Comparison of ENCODE assay signal across 11 cellular contexts in the genomic region with DNA sequence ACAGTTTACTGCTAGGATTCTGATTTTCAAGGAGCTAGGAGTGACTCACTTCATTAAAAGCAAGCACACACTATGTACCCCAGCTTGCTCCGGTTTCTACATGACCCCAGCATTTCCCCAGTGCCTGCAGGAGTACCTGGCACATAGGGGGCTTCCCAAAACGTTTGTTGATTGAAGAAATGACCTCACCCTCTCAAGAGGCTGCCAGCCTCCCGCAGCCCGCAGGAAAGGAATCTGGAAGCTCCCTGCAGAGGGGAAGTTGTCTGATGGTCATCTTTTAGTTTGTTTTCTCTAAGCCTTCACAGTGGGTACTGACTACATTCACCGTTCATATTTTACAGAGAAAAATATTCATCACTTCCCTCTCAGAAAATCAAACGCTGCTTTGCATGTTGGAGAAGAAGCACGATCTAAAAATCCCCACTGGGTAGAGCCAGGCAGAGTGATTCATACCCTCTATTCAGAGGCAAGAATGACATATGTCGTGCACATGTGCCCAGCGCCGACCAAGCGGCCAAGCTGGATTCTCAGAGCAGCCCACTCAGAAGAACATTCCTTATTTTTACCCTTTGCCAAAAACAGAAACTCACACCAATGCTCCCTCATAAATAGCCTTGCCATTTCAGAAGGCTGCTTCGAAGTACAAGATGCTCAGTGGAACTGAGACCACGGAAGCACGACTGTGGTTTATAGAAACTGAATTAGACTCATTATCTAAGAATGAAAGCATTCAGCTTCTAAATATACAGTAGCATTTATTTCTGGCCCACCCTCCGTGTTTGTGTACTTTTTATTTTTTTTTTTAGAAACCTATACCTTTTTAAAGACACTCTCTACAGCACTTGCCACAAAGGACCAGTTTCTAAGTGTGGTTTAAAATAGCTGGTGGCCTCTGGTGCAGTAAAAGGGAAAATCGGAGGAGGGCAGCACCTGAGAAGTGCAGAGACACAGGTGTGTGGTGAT.
DNase-seq lines count a peak whose midpoint lies in the region; ATAC-seq and TF ChIP-seq lines count a peak whose summit lies in the region.
"Had no signal": no experiment of that assay in that cellular context is flagged by ENCODE, and none has a peak within 500 bp of the region (broad histone marks: within the 10 kb centered on the region; RNA-seq: fewer than 3 reads in every experiment).

No MANE protein-coding gene starts in this region.

- H3K4me3 Mint-ChIP-seq in GM23338 (no peak overlapping the region), neural progenitor cell (peak overlapping the region; percentile 31)
- H3K4me3 Mint-ChIP-seq in activated CD8-positive, alpha-beta memory T cell treated with anti-CD3 and anti-CD28 coated beads, Interleukin-2, amount 10 ng/mL, durations not matched to agents 7 days and 5 days: no peak overlapping the region

- H3K4me2 ChIP-seq in GM23338 (no peak overlapping the region), neural progenitor cell (no peak overlapping the region)

- H3K36me3 Mint-ChIP-seq in GM23338 (ENCODE audit: low read depth): no peaks in the 10 kb centered on the region
- H3K36me3 Mint-ChIP-seq in neural progenitor cell: no peaks in the 10 kb centered on the region
- H3K36me3 Mint-ChIP-seq in activated CD8-positive, alpha-beta memory T cell treated with anti-CD3 and anti-CD28 coated beads, Interleukin-2, amount 10 ng/mL, durations not matched to agents 7 days and 5 days: no peaks in the 10 kb centered on the region

- no peaks in the 10 kb centered on the region for H4K20me1 ChIP-seq in GM23338 (replicated peaks; ENCODE audit: insufficient read depth)
- no peaks in the 10 kb centered on the region for H4K20me1 ChIP-seq in neural progenitor cell (ENCODE audit: low read depth)

- TF ChIP-seq CTCF in GM06990 (IDR thresholded peaks at IDR 0.05; ENCODE audit: insufficient read depth, low read length, poor library complexity, severe bottlenecking): peak; percentile 41
- peak in 1 of 2 experiments; percentile 27; a peak in 2 of 4 replicates for TF ChIP-seq CTCF in GM23338 (conservative IDR thresholded peaks at IDR 0.05; ENCODE audit: low read depth in 2 of 2)
- no peak for TF ChIP-seq CTCF in neural progenitor cell (IDR thresholded peaks at IDR 0.05)

- H3K27ac Mint-ChIP-seq in GM23338 (no peak overlapping the region), neural progenitor cell (no peak overlapping the region)
- no peak overlapping the region for H3K27ac Mint-ChIP-seq in activated CD8-positive, alpha-beta memory T cell treated with anti-CD3 and anti-CD28 coated beads, Interleukin-2, amount 10 ng/mL, durations not matched to agents 7 days and 5 days

- CTCF ChIA-PET in activated CD8-positive, alpha-beta memory T cell treated with anti-CD3 and anti-CD28 coated beads, Interleukin-2, amount 10 ng/mL, durations not matched to agents 7 days and 5 days (lab: Charles Lee): no interaction called here

- H3K27me3 Mint-ChIP-seq in GM23338 (ENCODE audit: insufficient read depth, low read depth, poor library complexity) (peaks cover 7% of the 10 kb centered on the region), neural progenitor cell (ENCODE audit: insufficient read depth, low read depth) (peaks cover 18% of the 10 kb centered on the region)
- peaks cover 3% of the 10 kb centered on the region for H3K27me3 Mint-ChIP-seq in activated CD8-positive, alpha-beta memory T cell treated with anti-CD3 and anti-CD28 coated beads, Interleukin-2, amount 10 ng/mL, durations not matched to agents 7 days and 5 days

- H2AFZ ChIP-seq in GM23338 (no peak overlapping the region), neural progenitor cell (replicated peaks) (no peak overlapping the region)

- H3K4me3 ChIP-seq in GM06990 (replicated peaks; ENCODE audit: low read depth, low read length) (no peak overlapping the region; the same call in 1 of the 2 replicates), GM23338 (no peak overlapping the region), neural progenitor cell (no peak overlapping the region)

- H3K4me1 Mint-ChIP-seq in GM23338 (peaks cover 3% of the 10 kb centered on the region), neural progenitor cell (peaks cover 15% of the 10 kb centered on the region)
- no peaks in the 10 kb centered on the region for H3K4me1 Mint-ChIP-seq in activated CD8-positive, alpha-beta memory T cell treated with anti-CD3 and anti-CD28 coated beads, Interleukin-2, amount 10 ng/mL, durations not matched to agents 7 days and 5 days

- ATAC-seq in GM23338 (peak; percentile 38), HG02981 (IDR thresholded peaks at IDR 0.05; ENCODE audit: unreplicated experiment) (no peak)
- ATAC-seq in activated CD8-positive, alpha-beta memory T cell treated with anti-CD3 and anti-CD28 coated beads, Interleukin-2, amount 10 ng/mL, durations not matched to agents 7 days and 5 days: no peak
- ATAC-seq: Panc1 had no signal

- H3K27me3 ChIP-seq in GM06990 (replicated peaks; ENCODE audit: control insufficient read depth, insufficient read depth, low read length) (no peaks in the 10 kb centered on the region), GM23338 (ENCODE audit: insufficient read depth) (no peaks in the 10 kb centered on the region), neural progenitor cell (no peaks in the 10 kb centered on the region)

- 0 out of 2 replicates have a peak, but pooled peaks cover 7% of the 10 kb centered on the region for H3K9me2 ChIP-seq in GM23338 (ENCODE audit: insufficient read depth)

- no peaks in the 10 kb centered on the region for H3K9me3 ChIP-seq in neural progenitor cell (ENCODE audit: low read depth)

- H3K27ac ChIP-seq in GM23338 (ENCODE audit: low read depth) (no peak overlapping the region), neural progenitor cell (no peak overlapping the region)

- no peak overlapping the region for H3K9ac ChIP-seq in neural progenitor cell

- H3K9me3 Mint-ChIP-seq in GM23338 (0 out of 3 replicates have a peak, but pooled peaks cover 6% of the 10 kb centered on the region), neural progenitor cell (peaks cover 14% of the 10 kb centered on the region)
- H3K9me3 Mint-ChIP-seq in activated CD8-positive, alpha-beta memory T cell treated with anti-CD3 and anti-CD28 coated beads, Interleukin-2, amount 10 ng/mL, durations not matched to agents 7 days and 5 days (ENCODE audit: low read depth): no peaks in the 10 kb centered on the region

- H3K79me2 ChIP-seq in GM23338 (replicated peaks; ENCODE audit: insufficient read depth): no peaks in the 10 kb centered on the region
- H3K79me2 ChIP-seq in neural progenitor cell (ENCODE audit: low read depth): no peaks in the 10 kb centered on the region

- H3K36me3 ChIP-seq in GM06990 (ENCODE audit: control insufficient read depth, insufficient read depth, low read length): no peaks in the 10 kb centered on the region
- H3K36me3 ChIP-seq in GM23338 (ENCODE audit: insufficient read depth): no peaks in the 10 kb centered on the region
- no peaks in the 10 kb centered on the region for H3K36me3 ChIP-seq in neural progenitor cell

- H3F3A ChIP-seq in GM23338 (replicated peaks; ENCODE audit: low read depth) (no peaks in the 10 kb centered on the region), neural progenitor cell (ENCODE audit: low read depth) (no peaks in the 10 kb centered on the region)

- H3K4me1 ChIP-seq in GM23338 (ENCODE audit: insufficient read depth) (no peaks in the 10 kb centered on the region), neural progenitor cell (no peaks in the 10 kb centered on the region)

- DNase-seq in GM06990 (ENCODE audit: extremely low read depth, insufficient read length) (peak; percentile 56), GM23338 (ENCODE audit: low spot score) (no peak), RPMI7951 (ENCODE audit: low read depth) (peak; percentile 92), neural progenitor cell (ENCODE audit: low spot score) (no peak), putamen (ENCODE audit: low spot score) (no peak), HPDE6-E6E7 (ENCODE audit: extremely low spot score) (no peak)
- DNase-seq in activated CD8-positive, alpha-beta memory T cell treated with anti-CD3 and anti-CD28 coated beads, Interleukin-2, amount 10 ng/mL, durations not matched to agents 7 days and 5 days: no peak
- DNase-seq: activated CD8-positive, alpha-beta memory T cell treated with anti-CD3 and anti-CD28 coated beads, Interleukin-2, amount 50 U/mL, for 4 hours; stimulated activated CD4-positive, alpha-beta T cell treated with anti-CD3 and anti-CD28 coated beads, Interleukin-4, amount 100 ng/mL, for 1 hour had no signal

TF ChIP-seq in GM23338, 12 proteins besides CTCF, POLR2A, EP300 and RAD21 (continues in another document):
- TF ChIP-seq EZH2 (IDR thresholded peaks at IDR 0.05; ENCODE audit: low read depth, unreplicated experiment) (no peak), EZH2phosphoT487 (IDR thresholded peaks at IDR 0.05; ENCODE audit: unreplicated experiment) (no peak), ETS1 (IDR thresholded peaks at IDR 0.05) (no peak), NANOG (IDR thresholded peaks at IDR 0.05; ENCODE audit: borderline replicate concordance) (no peak), STAT1 (IDR thresholded peaks at IDR 0.05; ENCODE audit: unreplicated experiment) (no peak)

Comparison
In these comparisons a context has a peak if more than half of its experiments do, and no peak if none do; other contexts are left out.
1. DNase-seq: peak in GM06990 (single experiment) and RPMI7951 (single experiment); none in GM23338 (single experiment), neural progenitor cell (single experiment), putamen (single experiment), activated CD8-positive, alpha-beta memory T cell treated with anti-CD3 and anti-CD28 coated beads, Interleukin-2, amount 10 ng/mL, durations not matched to agents 7 days and 5 days (single experiment) and HPDE6-E6E7 (single experiment).